18 cellular contexts compared by ENCODE assay signal in the genomic region with DNA sequence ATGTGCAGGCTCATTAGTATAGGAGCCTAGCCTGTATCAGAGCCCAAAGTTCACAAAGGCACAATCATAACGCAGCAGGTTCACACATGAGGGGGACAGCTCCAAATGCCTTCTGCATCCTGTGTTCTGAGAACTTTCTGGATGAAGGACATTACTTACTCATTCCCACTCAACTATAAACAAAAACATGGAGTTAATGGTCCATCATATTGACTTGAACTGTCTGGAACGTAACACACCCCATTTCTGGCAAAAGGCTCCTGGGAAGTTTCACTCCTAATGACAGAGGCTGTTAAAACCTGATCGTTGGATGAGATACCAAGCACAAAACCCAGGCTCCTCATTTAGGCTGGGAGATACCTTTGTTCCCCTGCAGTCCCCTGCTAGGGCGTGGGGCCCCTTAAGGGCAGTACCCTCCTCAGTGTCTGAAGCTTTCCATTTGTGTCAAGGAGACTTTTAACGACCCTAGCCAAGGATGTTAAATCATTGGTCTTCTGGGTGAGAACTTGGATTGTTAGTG.
"Had no signal": no experiment of that assay in that cellular context is flagged by ENCODE, and none has a peak within 500 bp of the region (broad histone marks: within the 10 kb centered on the region; RNA-seq: fewer than 3 reads in every experiment).

No MANE protein-coding gene starts in this region.

- H3K4me1 ChIP-seq: breast epithelium, prostate gland had no signal

- H3K4me3 ChIP-seq: adrenal gland, breast epithelium, esophagus squamous epithelium, left lung, prostate gland, upper lobe of right lung had no signal

- H3K27ac ChIP-seq: adrenal gland, breast epithelium, esophagus squamous epithelium, left lung, prostate gland, upper lobe of right lung, WERI-Rb-1 had no signal

- DNase-seq: activated CD4-positive, alpha-beta T cell treated with anti-CD3 and anti-CD28 coated beads, Interleukin-2, amount 50 U/mL, for 4 hours; activated gamma-delta T cell treated with Interleukin-2 at 50 U/mL for 16 hours; activated T-cell treated with anti-CD3 and anti-CD28 coated beads for 4 hours; adrenal gland; cerebellar nuclear complex; cortex of kidney; effector CD4-positive, alpha-beta T cell; esophagus squamous epithelium; left lung; right cardiac atrium; stimulated activated CD4-positive, alpha-beta T cell treated with anti-CD3 and anti-CD28 coated beads, Interleukin-4, amount 100 ng/mL, for 1 hour; stimulated activated naive CD8-positive, alpha-beta T cell treated with anti-CD3 and anti-CD28 coated beads, Interleukin-15, amount 100 ng/mL, for 72 hours; upper lobe of right lung; WERI-Rb-1 had no signal

- H3K27me3 ChIP-seq: adrenal gland, breast epithelium, esophagus squamous epithelium, left lung, upper lobe of right lung had no signal

- H3K36me3 ChIP-seq: adrenal gland, breast epithelium, esophagus squamous epithelium, left lung, prostate gland, upper lobe of right lung, WERI-Rb-1 had no signal

- H3K9me3 ChIP-seq: adrenal gland, breast epithelium, esophagus squamous epithelium, left lung, prostate gland, upper lobe of right lung had no signal

- FAIRE-seq: astrocyte had no signal

- ATAC-seq: activated naive CD4-positive, alpha-beta T cell treated with anti-CD3 and anti-CD28 coated beads, Interleukin-2, amount 50 U/mL, for 72 hours; left lung; right cardiac atrium; stimulated activated naive CD8-positive, alpha-beta T cell treated with anti-CD3 and anti-CD28 coated beads, Interleukin-15, amount 100 ng/mL, for 72 hours; upper lobe of right lung had no signal
